15 cellular contexts compared by ENCODE assay signal in genomic region chr5:127080001-127080478, GRCh38. TPM values are rescaled to one million over a fixed set of nuclear protein-coding genes. Genes with fewer than 3 reads are reported as not detected.
A peak's percentile ranks its signal among the peaks of the same experiment; 100 is the strongest.
DNase-seq lines count a peak whose midpoint lies in the region; ATAC-seq, FAIRE-seq and TF ChIP-seq lines count a peak whose summit lies in the region.
"Had no signal": no experiment of that assay in that cellular context is flagged by ENCODE, and none has a peak within 500 bp of the region (broad histone marks: within the 10 kb centered on the region; RNA-seq: fewer than 3 reads in every experiment).

No MANE protein-coding gene starts in this region.

- no peak overlapping the region for H4K8ac ChIP-seq in neuronal stem cell (ENCODE audit: low read depth, low read length)

- H2BK15ac ChIP-seq in neuronal stem cell (ENCODE audit: low read length): no peak overlapping the region

- H2BK120ac ChIP-seq in neuronal stem cell (ENCODE audit: low read depth, low read length): no peak overlapping the region

- H3K9me3 ChIP-seq in mammary epithelial cell (replicated peaks; ENCODE audit: insufficient read depth, low read length) (no peaks in the 10 kb centered on the region), neuronal stem cell (replicated peaks in 1 of 2; ENCODE audit: control insufficient read depth in 2 of 2, insufficient read depth in 1 of 2, low read depth in 1 of 2, low read length in 2 of 2) (no peaks in the 10 kb centered on the region)

- no peak overlapping the region for H3K18ac ChIP-seq in neuronal stem cell (ENCODE audit: low read length)

- no peak overlapping the region for H2BK12ac ChIP-seq in neuronal stem cell (ENCODE audit: low read length)

- no peaks in the 10 kb centered on the region for H3K79me2 ChIP-seq in mammary epithelial cell (ENCODE audit: insufficient read depth, low read length)

- no peak overlapping the region for H3K23ac ChIP-seq in neuronal stem cell (ENCODE audit: low read depth, low read length, poor library complexity)

- H3K4me1 ChIP-seq in mammary epithelial cell (ENCODE audit: insufficient read depth, low read length) (peaks cover 27% of the 10 kb centered on the region), neuronal stem cell (ENCODE audit: control insufficient read depth in 2 of 2, insufficient read depth in 1 of 2, low read depth in 1 of 2, low read length in 2 of 2) (peaks cover 8 to 45% of the 10 kb centered on the region in 2 donors)

- no peak overlapping the region for H2BK5ac ChIP-seq in neuronal stem cell (ENCODE audit: low read length)

- FAIRE-seq in GM19239 (lab: Jason Lieb, UNC): no peak
- FAIRE-seq: endothelial cell of umbilical vein had no signal

- H2AFZ ChIP-seq in mammary epithelial cell (ENCODE audit: low read depth, low read length): peak overlapping the region; percentile 62
- H2AFZ ChIP-seq in neuronal stem cell (ENCODE audit: low read length): peak overlapping the region; percentile 66

- 43% methylated on average over 9 of the region's 9 CpGs for WGBS in mammary epithelial cell (ENCODE audit: low coverage, missing lambda C conversion rate)
- WGBS in neuronal stem cell (ENCODE audit: extremely low coverage in 2 of 2, insufficient read length in 2 of 2, insufficient replicate concordance in 1 of 2), 2 donors: no CpG with 5 or more reads among the region's 9 CpGs

- BruUV-seq in mammary epithelial cell (replicated peaks; lab: Mats Ljungman, UMichigan): no TSS peak

- dilution Hi-C loops in mammary epithelial cell (cut with HindIII; ENCODE audit: low sequenced_read_pairs): no loop called here

- H4K20me1 ChIP-seq in mammary epithelial cell (ENCODE audit: insufficient read depth, low read length): no peaks in the 10 kb centered on the region

- no peak overlapping the region for H4K91ac ChIP-seq in neuronal stem cell (ENCODE audit: low read depth, low read length, poor library complexity)

- DNase-seq in Kasumi-1 (lab: John Stamatoyannopoulos, UW) (peak; percentile 91), NCI-H748 (lab: John Stamatoyannopoulos, UW; ENCODE audit: unreplicated experiment) (peak; percentile 99), mammary epithelial cell (peak; percentile 90), neuronal stem cell (ENCODE audit: low spot score) (no peak), RKO (ENCODE audit: low spot score) (no peak), A172 (ENCODE audit: low spot score) (no peak), GM19239 (ENCODE audit: insufficient read length, low spot score) (no peak)
- DNase-seq: activated CD8-positive, alpha-beta memory T cell treated with anti-CD3 and anti-CD28 coated beads, Interleukin-2, amount 10 ng/mL, durations not matched to agents 7 days and 5 days; amniotic stem cell; left colon; NCI-H1092 treated with DMSO at 0.1 percent for 48 hours; stimulated activated CD4-positive, alpha-beta T cell treated with anti-CD3 and anti-CD28 coated beads, Interleukin-4, amount 100 ng/mL, for 1 hour had no signal

- H3K27me3 ChIP-seq in mammary epithelial cell (ENCODE audit: insufficient read depth, low read length): no peaks in the 10 kb centered on the region
- H3K27me3 ChIP-seq in neuronal stem cell (ENCODE audit: control insufficient read depth in 3 of 3, insufficient read depth in 3 of 3, low read depth in 1 of 3, low read length in 3 of 3): no peaks in the 10 kb centered on the region

- no peaks in the 10 kb centered on the region for H3K79me1 ChIP-seq in neuronal stem cell (ENCODE audit: low read depth, low read length)

- H3K4me2 ChIP-seq in mammary epithelial cell (ENCODE audit: insufficient read depth, low read depth, low read length): peak overlapping the region; percentile 47
- H3K4me2 ChIP-seq in neuronal stem cell (ENCODE audit: insufficient read depth, low read length, poor library complexity, severe bottlenecking): no peak overlapping the region

- no peak for ATAC-seq in GM21717 (IDR thresholded peaks at IDR 0.05; ENCODE audit: unreplicated experiment)
- ATAC-seq: activated CD8-positive, alpha-beta memory T cell treated with anti-CD3 and anti-CD28 coated beads, Interleukin-2, amount 10 ng/mL, durations not matched to agents 7 days and 5 days; SK-N-SH treated with all-trans-retinoic acid at 6 μM for 48 hours had no signal

- H3K27ac ChIP-seq in mammary epithelial cell (ENCODE audit: insufficient read depth, low read depth, low read length): no peak overlapping the region
- H3K27ac ChIP-seq in neuronal stem cell (replicated peaks; ENCODE audit: low read length): no peak overlapping the region

- no peak overlapping the region for H2AK5ac ChIP-seq in neuronal stem cell (ENCODE audit: low read depth, low read length)

- no peak for TF ChIP-seq CTCF in mammary epithelial cell (conservative IDR thresholded peaks at IDR 0.05 in 1 of 2, IDR thresholded peaks at IDR 0.05 in 1 of 2; ENCODE audit: extremely low read depth in 1 of 2, insufficient read depth in 1 of 2, low read depth in 1 of 2, low read length in 2 of 2)

- H3K36me3 ChIP-seq in mammary epithelial cell (ENCODE audit: insufficient read depth, low read length) (no peaks in the 10 kb centered on the region), neuronal stem cell (replicated peaks in 1 of 2; ENCODE audit: control insufficient read depth in 2 of 2, insufficient read depth in 2 of 2, low read length in 2 of 2) (no peaks in the 10 kb centered on the region)

- in situ Hi-C loops in mammary epithelial cell (cut with MboI; ENCODE audit: low sequenced_read_pairs in 2 of 2): no loop called here

- CTCF ChIA-PET in mammary epithelial cell (lab: Charles Lee; ENCODE audit: low non-redundant PET): no interaction called here

- H3K4me3 ChIP-seq in mammary epithelial cell (replicated peaks in 1 of 3; ENCODE audit: insufficient read depth in 1 of 3, low read depth in 2 of 3, low read length in 3 of 3) (no peak overlapping the region), neuronal stem cell (ENCODE audit: low read length in 2 of 2) (no peak overlapping the region)

- no peak overlapping the region for H3K9ac ChIP-seq in mammary epithelial cell (ENCODE audit: insufficient read depth, low read length)
- no peak overlapping the region for H3K9ac ChIP-seq in neuronal stem cell (ENCODE audit: low read depth, low read length, poor library complexity)

- intact Hi-C loops in mammary epithelial cell (cut with micrococcal nuclease): loop anchor here (10.0 kb wide), 1 partner anchor 125 kb away; no protein-coding TSS in a partner anchor

- no peak overlapping the region for H3K4ac ChIP-seq in neuronal stem cell (ENCODE audit: low read length)

- H3K14ac ChIP-seq in neuronal stem cell (ENCODE audit: low read length): no peak overlapping the region

RNA-seq across cellular contexts. Expression of gene C5orf63, which starts 6.7 kb away (rescaled TPM):
- total RNA-seq in mammary epithelial cell: 1 to 10 TPM; 4.0 to 9.4 TPM
- polyA plus RNA-seq in mammary epithelial cell: 4.4 TPM
- 18.9 TPM for polyA minus RNA-seq in mammary epithelial cell
- 0.32 TPM for polyA plus RNA-seq in neuronal stem cell (2013, experiment 1 of 2)
- polyA plus RNA-seq in neuronal stem cell (2013, experiment 2 of 2): 0.48 TPM
- total RNA-seq in A172 (2014; rRNA removed; shearing (Covaris generic)): 1.4 and 1.6 TPM in 2 replicates

RNA-seq across cellular contexts. Expression of gene MARCHF3, which starts 49.7 kb away (rescaled TPM):
- total RNA-seq in mammary epithelial cell: 1 to 10 TPM; 4.0 to 5.0 TPM
- 6.2 TPM for polyA plus RNA-seq in mammary epithelial cell
- polyA minus RNA-seq in mammary epithelial cell: 5.7 TPM
- 0.53 TPM for polyA plus RNA-seq in neuronal stem cell (2013, experiment 1 of 2)
- 0.71 TPM for polyA plus RNA-seq in neuronal stem cell (2013, experiment 2 of 2)
- 4.8 and 6.4 TPM in 2 replicates for total RNA-seq in A172 (2014; rRNA removed; shearing (Covaris generic))

Comparison
In these comparisons a context has a peak if more than half of its experiments do, and no peak if none do; other contexts are left out.
1. DNase-seq: peak in Kasumi-1 (2 of 2), NCI-H748 (single experiment) and mammary epithelial cell (single experiment); none in neuronal stem cell (single experiment), RKO (single experiment), A172 (single experiment) and GM19239 (single experiment).